In the genomic region with DNA sequence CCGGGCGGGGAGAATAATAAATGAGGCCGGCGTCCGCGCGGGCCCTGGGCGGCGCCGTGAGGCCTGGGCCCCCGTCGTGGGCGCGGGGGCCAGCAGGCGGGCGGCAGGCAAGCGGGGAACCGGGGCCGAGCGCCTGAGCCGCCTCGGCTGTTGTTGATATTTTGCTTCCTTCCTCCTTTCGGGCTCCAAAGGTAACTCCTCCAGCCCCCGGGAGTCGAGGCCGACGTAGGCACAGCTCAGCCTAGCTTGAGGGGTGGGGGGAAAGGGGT, we compare ENCODE assay signal across 8 cellular contexts. TPM values are rescaled to one million over a fixed set of nuclear protein-coding genes. Genes with fewer than 3 reads are reported as not detected.
DNase-seq lines count a peak whose midpoint lies in the region; FAIRE-seq and TF ChIP-seq lines count a peak whose summit lies in the region.

TSS of gene MEF2D (minus strand) at position 198 of the 269 bp plus-strand sequence. CDS start 17,483 bp downstream, outside the sequence.

- no peaks in the 10 kb centered on the region for H3K27me3 ChIP-seq in KMS-11 (ENCODE audit: insufficient read depth, low read depth)
- no peaks in the 10 kb centered on the region for H3K27me3 ChIP-seq in uterus

- H3K36me3 ChIP-seq in KMS-11 (ENCODE audit: insufficient read depth) (no peaks in the 10 kb centered on the region; the same call in 1 of the 2 replicates), uterus (no peaks in the 10 kb centered on the region)

- peak within 1 kb of the TSS; percentile 99 for H3K4me2 ChIP-seq in KMS-11

- no peak for FAIRE-seq in GM12891 (lab: Jason Lieb, UNC)
- FAIRE-seq in H54 (lab: Jason Lieb, UNC), result no peak

- peak within 1 kb of the TSS; percentile 97 for H3K9ac ChIP-seq in KMS-11

- DNase-seq in GM12891 (ENCODE audit: insufficient read length, low spot score) (no peak), choroid plexus epithelial cell (ENCODE audit: low read depth) (no peak), mesenteric fat pad (ENCODE audit: low spot score) (no peak), uterus (no peak), NCI-H526 treated with DMSO at 0.1 percent for 48 hours (lab: John Stamatoyannopoulos, UW) (no peak), H54 (ENCODE audit: insufficient read length, low spot score) (no peak)
- DNase-seq in stimulated activated CD4-positive, alpha-beta T cell treated with anti-CD3 and anti-CD28 coated beads, Interleukin-12 subunit alpha, Interleukin-12 subunit beta, amount 100 ng/mL, for 4 hours, result no peak

- H3K9me3 ChIP-seq in uterus, result no peaks in the 10 kb centered on the region

- H3K4me3 ChIP-seq in KMS-11 (IDR thresholded peaks at IDR 0.05; ENCODE audit: insufficient read depth, low read depth, low read length), result peak within 1 kb of the TSS; percentile 97
- H3K4me3 ChIP-seq in choroid plexus epithelial cell (ENCODE audit: low read depth, low read length), result peak within 1 kb of the TSS; percentile 98
- H3K4me3 ChIP-seq in uterus, result peak within 1 kb of the TSS; percentile 84 to 93

- peaks cover 49% of the 10 kb centered on the region for H3K79me2 ChIP-seq in KMS-11 (ENCODE audit: insufficient read depth, low read depth)

- TF ChIP-seq CTCF in KMS-11 (conservative IDR thresholded peaks at IDR 0.05; ENCODE audit: low read depth, low read length) (no peak), choroid plexus epithelial cell (conservative IDR thresholded peaks at IDR 0.05; ENCODE audit: low read depth, low read length) (no peak), uterus (IDR thresholded peaks at IDR 0.05) (peak in 1 of 4 experiments; percentile 19)

- no peaks in the 10 kb centered on the region; the same call in 1 of the 2 replicates for H4K20me1 ChIP-seq in KMS-11 (ENCODE audit: insufficient read depth)

- peaks cover 73% of the 10 kb centered on the region for H3K4me1 ChIP-seq in KMS-11 (ENCODE audit: low read depth, poor library complexity, severe bottlenecking)
- peaks cover 17 to 18% of the 10 kb centered on the region in 2 donors for H3K4me1 ChIP-seq in uterus

- intact Hi-C loops in uterus (cut with DNase I; ENCODE audit: low total_unique reads), result no loop called here

- H3K27ac ChIP-seq in KMS-11 (peak within 1 kb of the TSS; percentile 94), uterus (peak within 1 kb of the TSS; percentile 100)

- peak within 1 kb of the TSS; percentile 61 for H2AFZ ChIP-seq in KMS-11 (ENCODE audit: low read depth)

- TF ChIP-seq POLR2A in GM12891 (IDR thresholded peaks at IDR 0.05; ENCODE audit: low read depth, low read length) (peak; percentile 46), uterus (IDR thresholded peaks at IDR 0.05) (peak; percentile 70 to 93), H54 (IDR thresholded peaks at IDR 0.05; ENCODE audit: low read depth, low read length) (no peak)

TF ChIP-seq in GM12891, 5 proteins besides CTCF, POLR2A, EP300 and RAD21:
- TF ChIP-seq SPI1 (IDR thresholded peaks at IDR 0.05; ENCODE audit: low read depth, low read length) (no peak), POLR2AphosphoS5 (IDR thresholded peaks at IDR 0.05; ENCODE audit: low read depth, low read length) (no peak; the same call in 1 of the 2 replicates), PAX5 (IDR thresholded peaks at IDR 0.05; ENCODE audit: insufficient read depth, low read length, severe bottlenecking) (no peak), POU2F2 (IDR thresholded peaks at IDR 0.05; ENCODE audit: low read depth, low read length) (0 out of 2 replicates have a peak, but pooled peaks have one; percentile 5), TAF1 (IDR thresholded peaks at IDR 0.05; ENCODE audit: low read depth, low read length) (peak; percentile 39; the same call in 1 of the 2 replicates)

RNA-seq across cellular contexts. Expression of gene MEF2D, which starts in this region (rescaled TPM):
- polyA plus RNA-seq in GM12891 (2012; ENCODE audit: low read depth, missing spikeins), result 23.8 TPM
- total RNA-seq in mesenteric fat pad, result 38.7 TPM
- total RNA-seq in uterus, result 100 to 1,000 TPM in 1 of 4 donors, 10 to 100 TPM in 2, 1 to 10 TPM in 1; 8.4 to 101 (median 35.1) TPM
